Comparison of ENCODE assay signal across 17 cellular contexts in the genomic region with DNA sequence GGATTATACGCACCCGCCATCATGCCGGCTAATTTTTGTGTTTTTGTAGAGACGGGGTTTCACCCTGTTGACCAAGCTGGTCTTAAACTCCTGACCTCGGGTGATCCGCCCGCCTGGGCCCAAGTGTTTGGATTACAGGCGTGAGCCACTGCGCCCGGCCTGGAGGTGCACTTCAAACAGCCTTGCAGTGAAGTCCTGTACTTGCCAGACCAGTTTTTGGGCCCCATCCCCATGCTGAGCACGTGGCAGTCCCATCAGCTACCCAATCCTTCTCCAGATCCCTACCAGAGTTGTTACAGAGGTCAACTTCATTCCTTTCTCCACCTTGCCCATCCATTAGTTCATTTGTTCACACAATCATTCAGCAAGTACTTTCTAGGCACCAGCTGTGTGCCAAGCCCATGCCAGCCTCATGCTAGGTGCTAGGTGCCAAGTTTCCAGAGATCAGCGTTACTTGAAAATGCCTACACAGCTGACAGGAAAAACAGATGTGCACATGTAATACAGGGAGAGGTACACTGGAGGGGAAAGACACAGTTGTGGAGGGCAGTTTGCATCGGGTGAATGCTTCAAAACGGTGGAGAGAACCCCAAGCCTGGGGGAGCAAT. TPM values are rescaled to one million over a fixed set of nuclear protein-coding genes. Genes with fewer than 3 reads are reported as not detected.
A peak's percentile ranks its signal among the peaks of the same experiment; 100 is the strongest.
DNase-seq lines count a peak whose midpoint lies in the region; ATAC-seq and TF ChIP-seq lines count a peak whose summit lies in the region.
"Had no signal": no experiment of that assay in that cellular context is flagged by ENCODE, and none has a peak within 500 bp of the region (broad histone marks: within the 10 kb centered on the region; RNA-seq: fewer than 3 reads in every experiment).

No MANE protein-coding gene starts in this region.

- no peaks in the 10 kb centered on the region for H3K9me2 ChIP-seq in hepatocyte (replicated peaks; ENCODE audit: insufficient read depth)

- H3K36me3 ChIP-seq in Caco-2 (ENCODE audit: control insufficient read depth, insufficient read depth, low read length) (no peaks in the 10 kb centered on the region), hepatocyte (replicated peaks; ENCODE audit: insufficient read depth, low read depth) (no peaks in the 10 kb centered on the region), neural progenitor cell (no peaks in the 10 kb centered on the region)
- H3K36me3 ChIP-seq: MG63, right lobe of liver had no signal

- ATAC-seq in HG03045 (IDR thresholded peaks at IDR 0.05; ENCODE audit: unreplicated experiment): no peak
- no peak for ATAC-seq in HG03432 (IDR thresholded peaks at IDR 0.05; ENCODE audit: unreplicated experiment)

- peak; percentile 60 to 63 for DNase-seq in Caco-2
- no peak for DNase-seq in hepatocyte (ENCODE audit: low spot score)
- DNase-seq in neural progenitor cell (ENCODE audit: low spot score): no peak
- DNase-seq in NCI-H226: no peak
- no peak for DNase-seq in glomerular visceral epithelial cell (ENCODE audit: extremely low spot score)
- DNase-seq: AML-193, hippocampal formation, MG63, NCI-H187 treated with DMSO at 0.1 percent for 48 hours had no signal

- H3K27ac Mint-ChIP-seq in Caco-2 (ENCODE audit: unreplicated experiment) (no peak overlapping the region), neural progenitor cell (no peak overlapping the region)
- H3K27ac Mint-ChIP-seq: activated CD4-positive, alpha-beta memory T cell treated with anti-CD3 and anti-CD28 coated beads, Interleukin-2, amount 10 ng/mL, durations not matched to agents 7 days and 5 days; activated naive CD8-positive, alpha-beta T cell treated with anti-CD3 and anti-CD28 coated beads, Interleukin-2, amount 10 ng/mL, durations not matched to agents 7 days and 5 days had no signal

- H3K4me3 Mint-ChIP-seq in Caco-2 (ENCODE audit: unreplicated experiment): no peak overlapping the region
- peak overlapping the region; percentile 19 for H3K4me3 Mint-ChIP-seq in neural progenitor cell

- POLR2A ChIA-PET in Caco-2 (lab: Charles Lee): no interaction called here

- H3K9me3 ChIP-seq in Caco-2 (no peaks in the 10 kb centered on the region), hepatocyte (ENCODE audit: low read depth) (no peaks in the 10 kb centered on the region), neural progenitor cell (ENCODE audit: low read depth) (no peaks in the 10 kb centered on the region)
- H3K9me3 ChIP-seq: MG63, right lobe of liver, testis had no signal

- no peaks in the 10 kb centered on the region for H4K20me1 ChIP-seq in hepatocyte (ENCODE audit: insufficient read depth, poor library complexity, severe bottlenecking)
- H4K20me1 ChIP-seq in neural progenitor cell (ENCODE audit: low read depth): no peaks in the 10 kb centered on the region

- H2AFZ ChIP-seq in hepatocyte (no peak overlapping the region), neural progenitor cell (replicated peaks) (no peak overlapping the region)

- H3K27me3 ChIP-seq in Caco-2 (replicated peaks; ENCODE audit: control insufficient read depth, insufficient read depth, low read length) (no peaks in the 10 kb centered on the region), hepatocyte (no peaks in the 10 kb centered on the region), neural progenitor cell (peaks cover 22% of the 10 kb centered on the region)
- H3K27me3 ChIP-seq: MG63, right lobe of liver, testis had no signal

- H3K36me3 Mint-ChIP-seq in Caco-2 (ENCODE audit: insufficient read depth, unreplicated experiment) (no peaks in the 10 kb centered on the region), neural progenitor cell (no peaks in the 10 kb centered on the region)
- H3K36me3 Mint-ChIP-seq: activated naive CD8-positive, alpha-beta T cell treated with anti-CD3 and anti-CD28 coated beads, Interleukin-2, amount 10 ng/mL, durations not matched to agents 7 days and 5 days had no signal

- H3K4me3 ChIP-seq in Caco-2 (ENCODE audit: low read depth, low read length) (no peak overlapping the region), hepatocyte (no peak overlapping the region), neural progenitor cell (peak overlapping the region; percentile 45)
- H3K4me3 ChIP-seq: MG63, right lobe of liver had no signal

- intact Hi-C loops in Caco-2 (cut with micrococcal nuclease; ENCODE audit: unreplicated experiment): no loop called here

- H3K4me1 ChIP-seq in Caco-2: peaks cover 20% of the 10 kb centered on the region
- H3K4me1 ChIP-seq in hepatocyte (ENCODE audit: insufficient read depth): peaks cover 8% of the 10 kb centered on the region
- H3K4me1 ChIP-seq in neural progenitor cell: peaks cover 22% of the 10 kb centered on the region
- H3K4me1 ChIP-seq: right lobe of liver, testis had no signal

- H3K9ac ChIP-seq in neural progenitor cell: no peak overlapping the region

- H3K79me2 ChIP-seq in hepatocyte: no peaks in the 10 kb centered on the region
- no peaks in the 10 kb centered on the region for H3K79me2 ChIP-seq in neural progenitor cell (ENCODE audit: low read depth)

- no peak for TF ChIP-seq RAD21 in Ishikawa (IDR thresholded peaks at IDR 0.05; ENCODE audit: low read depth)

- TF ChIP-seq CTCF in Caco-2 (IDR thresholded peaks at IDR 0.05; ENCODE audit: insufficient read depth in 1 of 2, low read depth in 1 of 2, low read length in 1 of 2, severe bottlenecking in 1 of 2, unreplicated experiment in 1 of 2) (no peak), hepatocyte (IDR thresholded peaks at IDR 0.05; ENCODE audit: poor library complexity) (no peak), neural progenitor cell (IDR thresholded peaks at IDR 0.05) (no peak)

- H3K9me3 Mint-ChIP-seq in Caco-2 (ENCODE audit: unreplicated experiment) (no peaks in the 10 kb centered on the region), neural progenitor cell (no peaks in the 10 kb centered on the region)
- H3K9me3 Mint-ChIP-seq: activated CD4-positive, alpha-beta memory T cell treated with anti-CD3 and anti-CD28 coated beads, Interleukin-2, amount 10 ng/mL, durations not matched to agents 7 days and 5 days; activated naive CD8-positive, alpha-beta T cell treated with anti-CD3 and anti-CD28 coated beads, Interleukin-2, amount 10 ng/mL, durations not matched to agents 7 days and 5 days; activated T-cell treated with anti-CD3 and anti-CD28 coated beads, Interleukin-2, amount 50 U/mL, for 4 hours had no signal

- H3K27ac ChIP-seq in hepatocyte (no peak overlapping the region), neural progenitor cell (no peak overlapping the region)
- H3K27ac ChIP-seq: right lobe of liver, testis had no signal

- peaks cover 27% of the 10 kb centered on the region for H3F3A ChIP-seq in neural progenitor cell (ENCODE audit: low read depth)

- no TSS peak for BruUV-seq in Caco-2 (replicated peaks; lab: Mats Ljungman, UMichigan)

- no peak for TF ChIP-seq EP300 in Ishikawa (IDR thresholded peaks at IDR 0.05; ENCODE audit: borderline replicate concordance)

- CTCF ChIA-PET in Caco-2 (lab: Charles Lee): no interaction called here

- no peaks in the 10 kb centered on the region for H3K27me3 Mint-ChIP-seq in Caco-2 (ENCODE audit: insufficient read depth, unreplicated experiment)
- peaks cover 23% of the 10 kb centered on the region for H3K27me3 Mint-ChIP-seq in neural progenitor cell (ENCODE audit: insufficient read depth, low read depth)
- H3K27me3 Mint-ChIP-seq: activated CD4-positive, alpha-beta memory T cell treated with anti-CD3 and anti-CD28 coated beads, Interleukin-2, amount 10 ng/mL, durations not matched to agents 7 days and 5 days; activated naive CD8-positive, alpha-beta T cell treated with anti-CD3 and anti-CD28 coated beads, Interleukin-2, amount 10 ng/mL, durations not matched to agents 7 days and 5 days had no signal

- H3K4me1 Mint-ChIP-seq in Caco-2 (ENCODE audit: low read depth, unreplicated experiment): peaks cover 7% of the 10 kb centered on the region
- H3K4me1 Mint-ChIP-seq in neural progenitor cell: peaks cover 64% of the 10 kb centered on the region

- H3K4me2 ChIP-seq in hepatocyte (peak overlapping the region; percentile 81), neural progenitor cell (peak overlapping the region; percentile 84)

- 61% methylated on average over 14 of the region's 14 CpGs for WGBS in hepatocyte (ENCODE audit: low lambda C conversion rate, missing lambda C conversion rate)

TF ChIP-seq in Ishikawa, 13 proteins besides CTCF, POLR2A, EP300 and RAD21:
- TF ChIP-seq TEAD4 (IDR thresholded peaks at IDR 0.05) (no peak), FOXM1 (IDR thresholded peaks at IDR 0.05; ENCODE audit: borderline replicate concordance, low read depth) (no peak)
- TF ChIP-seq, protein P1, sequence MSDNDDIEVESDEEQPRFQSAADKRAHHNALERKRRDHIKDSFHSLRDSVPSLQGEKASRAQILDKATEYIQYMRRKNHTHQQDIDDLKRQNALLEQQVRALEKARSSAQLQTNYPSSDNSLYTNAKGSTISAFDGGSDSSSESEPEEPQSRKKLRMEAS (IDR thresholded peaks at IDR 0.05): peak; percentile 75

RNA-seq across cellular contexts. Expression of a gene that starts 2.2 kb away (rescaled TPM):
- 2.9 and 4.1 TPM in 2 replicates for total RNA-seq in Caco-2 (2022)
- total RNA-seq in hepatocyte: 2.5 and 4.0 TPM in 2 replicates
- 2.7 and 4.2 TPM in 2 replicates for polyA plus RNA-seq in hepatocyte
- 0.80 and 2.1 TPM in 2 replicates for total RNA-seq in neural progenitor cell (ENCODE audit: low replicate concordance)

RNA-seq across cellular contexts. Expression of a gene that starts 30.7 kb away (rescaled TPM):
- 128 and 146 TPM in 2 replicates for total RNA-seq in Caco-2 (2022)
- total RNA-seq in hepatocyte: 112 and 116 TPM in 2 replicates
- polyA plus RNA-seq in hepatocyte: 95.5 and 110 TPM in 2 replicates
- total RNA-seq in neural progenitor cell (ENCODE audit: low replicate concordance): 4.2 and 10.1 TPM in 2 replicates

RNA-seq across cellular contexts. Expression of a gene that starts 39.8 kb away (rescaled TPM):
- total RNA-seq in Caco-2 (2022) (67.1 and 68.7 TPM in 2 replicates), hepatocyte (50.9 and 52.1 TPM in 2 replicates), neural progenitor cell (ENCODE audit: low replicate concordance) (45.4 and 49.2 TPM in 2 replicates)
- polyA plus RNA-seq in hepatocyte: 20.2 and 24.8 TPM in 2 replicates

Comparison
In these comparisons a context has a peak if more than half of its experiments do, and no peak if none do; other contexts are left out.
1. DNase-seq: peak in Caco-2 (2 of 2); none in hepatocyte (single experiment), neural progenitor cell (single experiment), NCI-H226 (single experiment) and glomerular visceral epithelial cell (single experiment).
2. RNA of a gene that starts 30.7 kb away (total RNA-seq): 128 to 146 TPM in Caco-2 and 112 to 116 TPM in hepatocyte; 4.2 to 10.1 TPM in neural progenitor cell; every median in the first group is over 10 times any median in the second.